ENCODE assay signal across 16 cellular contexts in the genomic region with DNA sequence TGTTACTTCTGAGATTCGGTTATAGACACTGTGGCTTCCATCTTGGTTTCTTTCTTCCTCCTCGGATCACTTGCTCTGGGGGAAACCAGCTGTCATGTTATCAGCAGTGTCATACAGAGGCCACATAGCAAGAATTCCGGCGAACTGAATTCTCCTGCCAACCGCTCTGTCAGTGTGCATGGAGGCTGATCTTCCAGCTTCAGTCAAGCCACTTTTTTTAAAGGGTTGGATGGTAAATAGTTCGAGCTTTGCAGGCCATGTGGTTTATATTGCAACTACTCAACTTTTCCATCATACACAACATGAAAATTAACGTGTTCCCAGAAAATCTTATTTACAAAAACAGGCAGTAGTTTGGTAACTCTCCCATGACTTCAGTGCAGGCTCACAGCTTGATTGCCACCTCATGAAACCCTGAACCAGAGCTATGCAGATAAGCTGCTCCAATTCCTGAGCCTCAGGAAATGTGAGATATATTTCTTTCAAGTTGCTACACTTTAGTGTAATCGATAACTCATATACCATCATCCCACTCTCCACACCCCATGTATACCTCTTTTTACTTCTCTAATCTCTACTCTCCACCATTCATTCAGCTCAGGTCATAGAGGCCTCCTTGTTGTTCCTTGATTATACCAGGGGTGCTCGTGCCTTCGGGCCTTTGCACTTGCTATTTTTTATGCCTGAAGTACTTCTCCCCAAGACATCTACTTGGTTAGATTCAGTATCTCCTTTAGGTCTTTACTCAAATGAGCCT. TPM values are rescaled to one million over a fixed set of nuclear protein-coding genes. Genes with fewer than 3 reads are reported as not detected.
DNase-seq lines count a peak whose midpoint lies in the region; ATAC-seq and TF ChIP-seq lines count a peak whose summit lies in the region.
"Had no signal": no experiment of that assay in that cellular context is flagged by ENCODE, and none has a peak within 500 bp of the region (broad histone marks: within the 10 kb centered on the region; RNA-seq: fewer than 3 reads in every experiment).

No MANE protein-coding gene starts in this region.

- ATAC-seq in IMR-90 (ENCODE audit: low read depth) (peak; percentile 30), lower lobe of right lung (peak; percentile 28 to 30), GM18873 (IDR thresholded peaks at IDR 0.05; ENCODE audit: low FRiP score, unreplicated experiment) (no peak)

- no peaks in the 10 kb centered on the region for H3K27me3 Mint-ChIP-seq in Caco-2 (ENCODE audit: insufficient read depth, unreplicated experiment)

- in situ Hi-C loops in IMR-90 (cut with MboI; ENCODE audit: low sequenced_read_pairs) = no loop called here

- TF ChIP-seq CTCF in Caco-2 (IDR thresholded peaks at IDR 0.05; ENCODE audit: insufficient read depth in 1 of 2, low read depth in 1 of 2, low read length in 1 of 2, severe bottlenecking in 1 of 2, unreplicated experiment in 1 of 2) = no peak
- TF ChIP-seq CTCF in IMR-90 (conservative IDR thresholded peaks at IDR 0.05; ENCODE audit: low read depth, low read length) = no peak
- TF ChIP-seq CTCF in lower lobe of right lung (IDR thresholded peaks at IDR 0.05) = no peak

- peaks cover 51% of the 10 kb centered on the region for H3K36me3 Mint-ChIP-seq in Caco-2 (ENCODE audit: insufficient read depth, unreplicated experiment)

- 0 out of 2 replicates have a peak overlapping the region, but pooled peaks have one; percentile 19 for H3K14ac ChIP-seq in IMR-90 (replicated peaks; ENCODE audit: low read depth, low read length)

- no peak overlapping the region for H4K91ac ChIP-seq in IMR-90 (ENCODE audit: insufficient read depth, low read depth, low read length)

- no peaks in the 10 kb centered on the region for H3K27me3 ChIP-seq in Caco-2 (replicated peaks; ENCODE audit: control insufficient read depth, insufficient read depth, low read length)
- no peaks in the 10 kb centered on the region for H3K27me3 ChIP-seq in IMR-90 (ENCODE audit: control insufficient read depth, insufficient read depth, low read length)
- H3K27me3 ChIP-seq in adipocyte (replicated peaks; ENCODE audit: control insufficient read depth, insufficient read depth, low read length) = no peaks in the 10 kb centered on the region
- H3K27me3 ChIP-seq in lower lobe of right lung (ENCODE audit: low read depth) = no peaks in the 10 kb centered on the region
- H3K27me3 ChIP-seq: BLaER1 treated with 17β-estradiol and CSF1 and Interleukin-3, amounts not matched to agents 10 nM and 100 nM; tibial nerve had no signal

- no peak overlapping the region for H2AK9ac ChIP-seq in IMR-90 (replicated peaks; ENCODE audit: low read depth, low read length, poor library complexity)

- no peak overlapping the region for H3K4me3 ChIP-seq in Caco-2 (ENCODE audit: low read depth, low read length)
- no peak overlapping the region for H3K4me3 ChIP-seq in IMR-90 (ENCODE audit: insufficient read depth, low read depth, low read length)
- H3K4me3 ChIP-seq in adipocyte (ENCODE audit: low read length) = no peak overlapping the region
- H3K4me3 ChIP-seq in lower lobe of right lung = no peak overlapping the region
- H3K4me3 ChIP-seq: BLaER1 treated with 17β-estradiol and CSF1 and Interleukin-3, amounts not matched to agents 10 nM and 100 nM; prostate gland; tibial nerve had no signal

- no peak overlapping the region for H3K4me3 Mint-ChIP-seq in Caco-2 (ENCODE audit: unreplicated experiment)
- H3K4me3 Mint-ChIP-seq: activated T-cell treated with anti-CD3 and anti-CD28 coated beads, Interleukin-2, amount 50 U/mL, for 72 hours had no signal

- no peak overlapping the region for H3K4ac ChIP-seq in IMR-90 (ENCODE audit: low read depth, low read length)

- H3K23ac ChIP-seq in IMR-90 (ENCODE audit: low read depth, low read length) = peak overlapping the region; percentile 4

- H3K9ac ChIP-seq in IMR-90 (ENCODE audit: low read depth, low read length) (no peak overlapping the region), adipocyte (ENCODE audit: low read length) (no peak overlapping the region)
- H3K9ac ChIP-seq: BLaER1 treated with 17β-estradiol and CSF1 and Interleukin-3, amounts not matched to agents 10 nM and 100 nM had no signal

- H3K9me3 Mint-ChIP-seq in Caco-2 (ENCODE audit: unreplicated experiment) = no peaks in the 10 kb centered on the region
- H3K9me3 Mint-ChIP-seq: activated T-cell treated with anti-CD3 and anti-CD28 coated beads, Interleukin-2, amount 50 U/mL, for 72 hours had no signal

- peaks cover 16% of the 10 kb centered on the region; the same call in 1 of the 2 replicates for H3K4me1 ChIP-seq in Caco-2
- H3K4me1 ChIP-seq in IMR-90 (ENCODE audit: control insufficient read depth, insufficient read depth, low read length) = 0 out of 2 replicates have a peak, but pooled peaks cover 2% of the 10 kb centered on the region
- H3K4me1 ChIP-seq in adipocyte (ENCODE audit: control insufficient read depth, insufficient read depth, low read length) = peaks cover 11% of the 10 kb centered on the region
- peaks cover 11% of the 10 kb centered on the region for H3K4me1 ChIP-seq in lower lobe of right lung
- H3K4me1 ChIP-seq: prostate gland had no signal

- peak overlapping the region; percentile 53 for H2AFZ ChIP-seq in IMR-90 (replicated peaks; ENCODE audit: low read length, poor library complexity)

- H3K9me3 ChIP-seq in Caco-2 (no peaks in the 10 kb centered on the region), IMR-90 (ENCODE audit: control insufficient read depth, insufficient read depth, low read length) (no peaks in the 10 kb centered on the region), adipocyte (ENCODE audit: control insufficient read depth, low read length) (no peaks in the 10 kb centered on the region), lower lobe of right lung (no peaks in the 10 kb centered on the region)
- H3K9me3 ChIP-seq: BLaER1 treated with 17β-estradiol and CSF1 and Interleukin-3, amounts not matched to agents 10 nM and 100 nM; prostate gland; tibial nerve had no signal

- no peak overlapping the region for H2BK5ac ChIP-seq in IMR-90 (ENCODE audit: low read depth, low read length, poor library complexity, severe bottlenecking)

- peaks cover 4% of the 10 kb centered on the region; the same call in 1 of the 2 replicates for H3K9me1 ChIP-seq in IMR-90 (ENCODE audit: insufficient read depth, low read length)

- peaks cover 22% of the 10 kb centered on the region for H3K4me1 Mint-ChIP-seq in Caco-2 (ENCODE audit: low read depth, unreplicated experiment)

- no peak overlapping the region for H4K5ac ChIP-seq in IMR-90 (ENCODE audit: low read depth, low read length)

- no peak overlapping the region for H3K27ac ChIP-seq in IMR-90 (ENCODE audit: insufficient read depth, low read length)
- H3K27ac ChIP-seq in lower lobe of right lung = no peak overlapping the region
- H3K27ac ChIP-seq: BLaER1 treated with 17β-estradiol and CSF1 and Interleukin-3, amounts not matched to agents 10 nM and 100 nM; prostate gland; tibial nerve had no signal

- no peak overlapping the region for H2BK20ac ChIP-seq in IMR-90 (ENCODE audit: low read depth, low read length)

- POLR2A ChIA-PET in Caco-2 (lab: Charles Lee) = no interaction called here
- POLR2A ChIA-PET in IMR-90 (lab: Charles Lee; ENCODE audit: unreplicated experiment) = no interaction called here

- H3K4me2 ChIP-seq in IMR-90 (ENCODE audit: low read depth, low read length) = no peak overlapping the region
- H3K4me2 ChIP-seq: BLaER1 treated with 17β-estradiol and CSF1 and Interleukin-3, amounts not matched to agents 10 nM and 100 nM had no signal

- H2BK15ac ChIP-seq in IMR-90 (ENCODE audit: low read depth, low read length) = no peak overlapping the region

- DNase-seq in Caco-2 (peak in 1 of 2 experiments; percentile 45), IMR-90 (peak; percentile 34), adipocyte (ENCODE audit: low read depth) (peak; percentile 48), lower lobe of right lung (no peak), NCI-H1048 (lab: John Stamatoyannopoulos, UW) (no peak), DMS 273 treated with DMSO at 0.1 percent for 48 hours (lab: John Stamatoyannopoulos, UW) (no peak), KG1 (lab: John Stamatoyannopoulos, UW) (no peak)
- DNase-seq: activated CD4-positive, alpha-beta T cell treated with anti-CD3 and anti-CD28 coated beads for 1 hour; activated T-cell treated with anti-CD3 and anti-CD28 coated beads, Interleukin-2, amount 50 U/mL, for 72 hours; DND-41; kidney; NCI-H1417 treated with DMSO at 0.1 percent for 48 hours had no signal

- BruUV-seq in Caco-2 (replicated peaks; lab: Mats Ljungman, UMichigan) (no TSS peak), IMR-90 (replicated peaks; lab: Mats Ljungman, UMichigan) (no TSS peak)

- H4K20me1 ChIP-seq in IMR-90 (ENCODE audit: insufficient read depth, low read length) = peaks cover 11% of the 10 kb centered on the region; the same call in 1 of the 2 replicates

- intact Hi-C loops in Caco-2 (cut with micrococcal nuclease; ENCODE audit: unreplicated experiment) = no loop called here
- intact Hi-C loops in IMR-90 (cut with micrococcal nuclease) = no loop called here
- intact Hi-C loops in lower lobe of right lung (cut with DNase I) = no loop called here

- CTCF ChIA-PET in Caco-2 (lab: Charles Lee) = no interaction called here
- CTCF ChIA-PET in IMR-90 (lab: Yijun Ruan, JAX) = interaction anchor here (0.5 to 1.2 kb wide), 2 partner anchors 10 to 430 kb away, joined by 3 to 5 read pairs; no protein-coding TSS in a partner anchor

- H3K79me1 ChIP-seq in IMR-90 (ENCODE audit: low read depth in 1 of 2, low read length in 2 of 2) = peaks cover 0 to 7% of the 10 kb centered on the region in 2 experiments; a peak in 2 of 4 replicates

- dilution Hi-C loops in IMR-90 (cut with HindIII; ENCODE audit: low sequenced_read_pairs, unreplicated experiment) = no loop called here

- H2BK120ac ChIP-seq in IMR-90 (ENCODE audit: low read depth, low read length) = no peak overlapping the region

- no peak overlapping the region for H3K18ac ChIP-seq in IMR-90 (ENCODE audit: low read depth, low read length)

- TF ChIP-seq RAD21 in IMR-90 (IDR thresholded peaks at IDR 0.05; ENCODE audit: low read length) = no peak

- H3K27ac Mint-ChIP-seq in Caco-2 (ENCODE audit: unreplicated experiment) = peak overlapping the region; percentile 82
- H3K27ac Mint-ChIP-seq: activated T-cell treated with anti-CD3 and anti-CD28 coated beads, Interleukin-2, amount 50 U/mL, for 72 hours had no signal

- TF ChIP-seq POLR2A in IMR-90 (IDR thresholded peaks at IDR 0.05; ENCODE audit: low read depth, low read length) = no peak

- no peaks in the 10 kb centered on the region; the same call in none of the 2 replicates for H3K36me3 ChIP-seq in Caco-2 (ENCODE audit: control insufficient read depth, insufficient read depth, low read length)
- H3K36me3 ChIP-seq in IMR-90 (ENCODE audit: control insufficient read depth, insufficient read depth, low read length) = peaks cover 14% of the 10 kb centered on the region
- peaks cover 30% of the 10 kb centered on the region for H3K36me3 ChIP-seq in adipocyte (ENCODE audit: control insufficient read depth, insufficient read depth, low read length, severe bottlenecking)
- H3K36me3 ChIP-seq in lower lobe of right lung = peaks cover 32% of the 10 kb centered on the region
- H3K36me3 ChIP-seq: prostate gland had no signal

- WGBS in IMR-90 (ENCODE audit: extremely low coverage in 2 of 2, insufficient read length in 1 of 2), 2 experiments = 18% methylated on average over 2 of the region's 10 CpGs; no CpG with 5 or more reads in 1 of the 2 experiments

- no peak overlapping the region for H4K8ac ChIP-seq in IMR-90 (ENCODE audit: low read depth in 2 of 2, low read length in 2 of 2)

- no peak overlapping the region for H2AK5ac ChIP-seq in IMR-90 (ENCODE audit: low read depth, low read length)

- no peak overlapping the region for H3K56ac ChIP-seq in IMR-90 (ENCODE audit: extremely low read depth, insufficient read depth, low read length)

RNA-seq across cellular contexts. Expression of gene RPL22L1, which starts 7.2 kb away (rescaled TPM):
- total RNA-seq in Caco-2 (2022) (31.1 and 37.7 TPM in 2 replicates), IMR-90 (2012; rRNA removed) (37.1 and 77.8 TPM in 2 replicates), lower lobe of right lung (25.3 TPM)
- 76.7 and 92.0 TPM in 2 replicates for polyA plus RNA-seq in IMR-90 (2012; rRNA removed)
- polyA plus RNA-seq in IMR-90 (2012; cell fraction: cytosol; rRNA removed) = 16.6 and 35.7 TPM in 2 replicates
- 2.7 and 27.1 TPM in 2 replicates for polyA plus RNA-seq in IMR-90 (2012; cell fraction: nucleus; rRNA removed; ENCODE audit: low replicate concordance)

RNA-seq across cellular contexts. Expression of gene EIF5A2, which starts 45.6 kb away (rescaled TPM):
- total RNA-seq in Caco-2 (2022) (16.1 and 16.6 TPM in 2 replicates), IMR-90 (2012; rRNA removed) (7.7 and 15.0 TPM in 2 replicates), lower lobe of right lung (6.7 TPM)
- 4.4 and 7.8 TPM in 2 replicates for polyA plus RNA-seq in IMR-90 (2012; rRNA removed)
- 4.6 and 6.0 TPM in 2 replicates for polyA plus RNA-seq in IMR-90 (2012; cell fraction: cytosol; rRNA removed)
- polyA plus RNA-seq in IMR-90 (2012; cell fraction: nucleus; rRNA removed; ENCODE audit: low replicate concordance) = 1.6 and 4.2 TPM in 2 replicates

Comparison
In these comparisons a context has a peak if more than half of its experiments do, and no peak if none do; other contexts are left out.
1. DNase-seq: peak in IMR-90 (single experiment) and adipocyte (single experiment); none in lower lobe of right lung (single experiment), NCI-H1048 (single experiment), DMS 273 treated with DMSO at 0.1 percent for 48 hours (single experiment) and KG1 (single experiment).